In the genomic region with DNA sequence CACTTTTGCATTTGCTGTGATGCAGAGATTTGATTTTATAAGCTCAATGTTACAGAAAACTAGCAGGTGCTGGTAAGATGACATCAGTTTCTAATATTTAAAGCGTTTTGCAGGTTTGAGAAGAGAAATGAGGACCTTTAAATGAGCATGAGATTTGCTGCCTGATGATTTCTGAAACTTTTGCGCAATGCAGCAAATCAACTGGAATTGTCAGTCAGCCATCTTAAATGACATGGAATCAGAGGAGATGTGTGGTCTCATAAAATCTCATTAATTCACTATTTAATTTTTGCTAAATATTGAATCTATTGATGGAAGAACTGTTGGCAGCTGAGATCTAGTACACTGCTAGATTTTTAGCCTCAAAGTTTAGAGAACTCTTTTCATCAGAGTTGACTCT, we compare ENCODE assay signal across 23 cellular contexts. TPM values are rescaled to one million over a fixed set of nuclear protein-coding genes. Genes with fewer than 3 reads are reported as not detected.
DNase-seq lines count a peak whose midpoint lies in the region; ATAC-seq and TF ChIP-seq lines count a peak whose summit lies in the region.
"Had no signal": no experiment of that assay in that cellular context is flagged by ENCODE, and none has a peak within 500 bp of the region (broad histone marks: within the 10 kb centered on the region; RNA-seq: fewer than 3 reads in every experiment).

No MANE protein-coding gene starts in this region.

- H3K9me3 Mint-ChIP-seq in natural killer cell treated with Interleukin-12 subunit alpha and Interleukin-12 subunit beta and Interleukin-15 and Interleukin-18, amount 100 ng/mL, for 72 hours = no peaks in the 10 kb centered on the region
- H3K9me3 Mint-ChIP-seq in natural killer cell = no peaks in the 10 kb centered on the region
- no peaks in the 10 kb centered on the region for H3K9me3 Mint-ChIP-seq in central memory CD8-positive, alpha-beta T cell
- H3K9me3 Mint-ChIP-seq: dendritic cell treated with granulocyte-macrophage colony-stimulating factor and Interleukin-4, amounts not matched to agents 40 ng/mL and 50 ng/mL, for 4 days; GM23338 had no signal

- H3K9me2 ChIP-seq in OCI-LY1 (ENCODE audit: low read depth, low read length) = no peaks in the 10 kb centered on the region

- H4K20me1 ChIP-seq in OCI-LY1 (ENCODE audit: insufficient read depth, low read length) = no peaks in the 10 kb centered on the region

- TF ChIP-seq CTCF in natural killer cell (IDR thresholded peaks at IDR 0.05) (no peak), OCI-LY1 (IDR thresholded peaks at IDR 0.05; ENCODE audit: low read length) (no peak), esophagus muscularis mucosa (IDR thresholded peaks at IDR 0.05) (no peak)

- POLR2A ChIA-PET in HEK293T (lab: Yijun Ruan, JAX) = no interaction called here

- DNase-seq in natural killer cell treated with Interleukin-12 subunit alpha and Interleukin-12 subunit beta and Interleukin-15 and Interleukin-18, amount 100 ng/mL, for 72 hours (ENCODE audit: low spot score) = no peak
- no peak for DNase-seq in natural killer cell
- no peak for DNase-seq in central memory CD8-positive, alpha-beta T cell (ENCODE audit: low spot score in 2 of 2)
- no peak for DNase-seq in esophagus muscularis mucosa (ENCODE audit: extremely low spot score)
- no peak for DNase-seq in NCI-H1105 (lab: John Stamatoyannopoulos, UW)
- no peak for DNase-seq in HEK293T (ENCODE audit: extremely low spot score)
- DNase-seq: activated CD4-positive, alpha-beta T cell treated with anti-CD3 and anti-CD28 coated beads, Interleukin-2, amount 50 U/mL, for 1 hour; adrenal gland; DMS79 treated with DMSO at 0.1 percent for 48 hours; heart right ventricle; left lung; NCI-H2081 treated with DMSO at 0.1 percent for 48 hours; NCI-H510A treated with DMSO at 0.1 percent for 48 hours; OCI-M1; stimulated activated naive CD4-positive, alpha-beta T cell treated with Interleukin-2 at 50 U/mL for 16 hours had no signal

- H3K36me3 Mint-ChIP-seq in natural killer cell treated with Interleukin-12 subunit alpha and Interleukin-12 subunit beta and Interleukin-15 and Interleukin-18, amount 100 ng/mL, for 72 hours = no peaks in the 10 kb centered on the region
- no peaks in the 10 kb centered on the region for H3K36me3 Mint-ChIP-seq in natural killer cell
- H3K36me3 Mint-ChIP-seq in central memory CD8-positive, alpha-beta T cell (ENCODE audit: insufficient read depth) = peaks cover 21% of the 10 kb centered on the region

- no peak for TF ChIP-seq POLR2A in esophagus muscularis mucosa (IDR thresholded peaks at IDR 0.05; ENCODE audit: low read depth)

- H3K9ac ChIP-seq in OCI-LY1 (ENCODE audit: low read length) = no peak overlapping the region
- H3K9ac ChIP-seq: neural progenitor cell had no signal

- no peak for TF ChIP-seq EP300 in esophagus muscularis mucosa (IDR thresholded peaks at IDR 0.05)

- peaks cover 84% of the 10 kb centered on the region for H3K79me2 ChIP-seq in OCI-LY1 (ENCODE audit: insufficient read depth, low read length)

- no peaks in the 10 kb centered on the region for H3K9me3 ChIP-seq in OCI-LY1 (ENCODE audit: low read length)
- H3K9me3 ChIP-seq in esophagus muscularis mucosa = no peaks in the 10 kb centered on the region
- H3K9me3 ChIP-seq: adrenal gland, heart right ventricle, left lung, prostate gland, tibial nerve had no signal

- H3K4me1 ChIP-seq in OCI-LY1 (ENCODE audit: insufficient read depth, low read length, severe bottlenecking) (peaks cover 71% of the 10 kb centered on the region), esophagus muscularis mucosa (peaks cover 66 to 81% (median 74%) of the 10 kb centered on the region in 4 donors)

- H3K4me1 Mint-ChIP-seq in natural killer cell treated with Interleukin-12 subunit alpha and Interleukin-12 subunit beta and Interleukin-15 and Interleukin-18, amount 100 ng/mL, for 72 hours (ENCODE audit: low read depth in 2 of 2) = peaks cover 61 to 65% of the 10 kb centered on the region in 2 donors
- peaks cover 64 to 65% of the 10 kb centered on the region in 2 donors for H3K4me1 Mint-ChIP-seq in natural killer cell
- H3K4me1 Mint-ChIP-seq in central memory CD8-positive, alpha-beta T cell = peaks cover 68% of the 10 kb centered on the region

- H3F3A ChIP-seq in OCI-LY1 (ENCODE audit: insufficient read depth, low read length) = no peaks in the 10 kb centered on the region

- ATAC-seq in natural killer cell treated with Interleukin-12 subunit alpha and Interleukin-12 subunit beta and Interleukin-15 and Interleukin-18, amount 100 ng/mL, for 72 hours = no peak
- no peak for ATAC-seq in natural killer cell
- no peak for ATAC-seq in central memory CD8-positive, alpha-beta T cell (replicated peaks; ENCODE audit: extremely low read depth, poor library complexity, severe bottlenecking)
- ATAC-seq: GM23338, heart right ventricle, left lung, Right ventricle myocardium inferior had no signal

- H3K27ac Mint-ChIP-seq in natural killer cell treated with Interleukin-12 subunit alpha and Interleukin-12 subunit beta and Interleukin-15 and Interleukin-18, amount 100 ng/mL, for 72 hours = peak overlapping the region; percentile 12 to 40
- peak overlapping the region in 1 of 2 donors; percentile 68 for H3K27ac Mint-ChIP-seq in natural killer cell
- H3K27ac Mint-ChIP-seq in central memory CD8-positive, alpha-beta T cell (ENCODE audit: low read depth) = peak overlapping the region; percentile 57
- H3K27ac Mint-ChIP-seq: dendritic cell treated with granulocyte-macrophage colony-stimulating factor and Interleukin-4, amounts not matched to agents 40 ng/mL and 50 ng/mL, for 4 days; GM23338; neural progenitor cell had no signal

- H3K4me3 Mint-ChIP-seq in natural killer cell treated with Interleukin-12 subunit alpha and Interleukin-12 subunit beta and Interleukin-15 and Interleukin-18, amount 100 ng/mL, for 72 hours = peak overlapping the region; percentile 92
- no peak overlapping the region for H3K4me3 Mint-ChIP-seq in natural killer cell
- no peak overlapping the region for H3K4me3 Mint-ChIP-seq in central memory CD8-positive, alpha-beta T cell
- H3K4me3 Mint-ChIP-seq: dendritic cell treated with granulocyte-macrophage colony-stimulating factor and Interleukin-4, amounts not matched to agents 40 ng/mL and 50 ng/mL, for 4 days; GM23338; neural progenitor cell had no signal

- intact Hi-C loops in natural killer cell (cut with micrococcal nuclease) (no loop called here), esophagus muscularis mucosa (cut with DNase I) (no loop called here)

- no peaks in the 10 kb centered on the region for H3K27me3 Mint-ChIP-seq in natural killer cell treated with Interleukin-12 subunit alpha and Interleukin-12 subunit beta and Interleukin-15 and Interleukin-18, amount 100 ng/mL, for 72 hours
- peaks cover 0 to 5% of the 10 kb centered on the region in 2 donors for H3K27me3 Mint-ChIP-seq in natural killer cell (ENCODE audit: low read depth in 2 of 2)
- no peaks in the 10 kb centered on the region for H3K27me3 Mint-ChIP-seq in central memory CD8-positive, alpha-beta T cell
- H3K27me3 Mint-ChIP-seq: dendritic cell treated with granulocyte-macrophage colony-stimulating factor and Interleukin-4, amounts not matched to agents 40 ng/mL and 50 ng/mL, for 4 days had no signal

- H3K36me3 ChIP-seq in OCI-LY1 (ENCODE audit: insufficient read depth, low read length) (peaks cover 26% of the 10 kb centered on the region), esophagus muscularis mucosa (peaks cover 6 to 9% (median 8%) of the 10 kb centered on the region in 4 donors)
- H3K36me3 ChIP-seq: neural progenitor cell had no signal

- no peak overlapping the region for H2AFZ ChIP-seq in OCI-LY1 (ENCODE audit: low read length)
- H2AFZ ChIP-seq: GM23338, neural progenitor cell had no signal

- WGBS in esophagus muscularis mucosa = 71% methylated on average over 2 of the region's 2 CpGs

- CTCF ChIA-PET in HEK293T (lab: Yijun Ruan, JAX) = no interaction called here

- H3K27me3 ChIP-seq in OCI-LY1 (ENCODE audit: insufficient read depth, low read length) = no peaks in the 10 kb centered on the region
- H3K27me3 ChIP-seq in esophagus muscularis mucosa = no peaks in the 10 kb centered on the region
- H3K27me3 ChIP-seq: adrenal gland, heart right ventricle, left lung, neural progenitor cell, tibial nerve had no signal

- H3K27ac ChIP-seq in OCI-LY1 (ENCODE audit: low read depth, low read length, poor library complexity, severe bottlenecking) = peak overlapping the region; percentile 10
- H3K27ac ChIP-seq in esophagus muscularis mucosa (replicated peaks in 1 of 4) = no peak overlapping the region
- H3K27ac ChIP-seq: adrenal gland, neural progenitor cell, prostate gland, tibial nerve had no signal

- H3K4me3 ChIP-seq in OCI-LY1 (ENCODE audit: low read depth, low read length, poor library complexity, severe bottlenecking) (no peak overlapping the region), esophagus muscularis mucosa (no peak overlapping the region)
- H3K4me3 ChIP-seq: adrenal gland, GM23338, left lung, neural progenitor cell, prostate gland, tibial nerve had no signal

- peak overlapping the region; percentile 34; the same call in 1 of the 2 replicates for H3K4me2 ChIP-seq in OCI-LY1 (ENCODE audit: low read length)

TF ChIP-seq in HEK293T, 16 proteins besides CTCF, POLR2A, EP300 and RAD21:
- TF ChIP-seq L3MBTL2 (conservative IDR thresholded peaks at IDR 0.05) (no peak), ELF4 (IDR thresholded peaks at IDR 0.05) (no peak), FOXA1 (IDR thresholded peaks at IDR 0.05) (no peak), BHLHE40 (IDR thresholded peaks at IDR 0.05; ENCODE audit: borderline replicate concordance) (no peak), NFRKB (IDR thresholded peaks at IDR 0.05) (no peak), FOXK2 (IDR thresholded peaks at IDR 0.05) (no peak)

RNA-seq across cellular contexts. Expression of a gene that starts 3.9 kb away (rescaled TPM):
- total RNA-seq in natural killer cell treated with Interleukin-12 subunit alpha and Interleukin-12 subunit beta and Interleukin-15 and Interleukin-18, amount 100 ng/mL, for 72 hours = 100 to 1,000 TPM; 195 to 294 TPM
- total RNA-seq in natural killer cell (100 to 1,000 TPM; 120 to 147 (median 147) TPM), esophagus muscularis mucosa (10 to 100 TPM; 48.5 to 72.9 (median 59.5) TPM)

RNA-seq across cellular contexts. Expression of a gene that starts 30.6 kb away (rescaled TPM):
- total RNA-seq in natural killer cell treated with Interleukin-12 subunit alpha and Interleukin-12 subunit beta and Interleukin-15 and Interleukin-18, amount 100 ng/mL, for 72 hours = 1,000 to 10,000 TPM; 1,064 to 1,187 TPM
- total RNA-seq in natural killer cell (10 to 100 TPM in 1 of 3 donors, 1 to 10 TPM in 2; 3.4 to 11.2 (median 3.7) TPM), esophagus muscularis mucosa (10 to 100 TPM in 1 of 4 donors, 1 to 10 TPM in 1, under 1 TPM in 2; 0.39 to 17.4 (median 1.1) TPM)
- total RNA-seq: GM23338, LHCN-M2 had no signal

Comparison
In these comparisons a context has a peak if more than half of its experiments do, and no peak if none do; other contexts are left out.
1. RNA of a gene that starts 30.6 kb away (total RNA-seq): 1,064 to 1,187 TPM in natural killer cell treated with Interleukin-12 subunit alpha and Interleukin-12 subunit beta and Interleukin-15 and Interleukin-18, amount 100 ng/mL, for 72 hours; 3.4 to 11.2 TPM in natural killer cell and 0.39 to 17.4 TPM in esophagus muscularis mucosa; every median in the first group is over 10 times any median in the second.